2 cellular contexts compared by ENCODE assay signal in genomic region chr2:28697602-28698149, GRCh38.
TF ChIP-seq lines count a peak whose summit lies in the region.

No MANE protein-coding gene starts in this region.

TF ChIP-seq in HepG2, 621 proteins besides CTCF, POLR2A, EP300 and RAD21:
- no peak for TF ChIP-seq RFXAP (CRISPR knock-in tag; IDR thresholded peaks at IDR 0.05; ENCODE audit: borderline replicate concordance)
- peak; percentile 56; the same call in 1 of the 2 replicates for TF ChIP-seq CEBPB (IDR thresholded peaks at IDR 0.05; ENCODE audit: borderline replicate concordance, low read depth, low read length)
- TF ChIP-seq HNRNPLL (IDR thresholded peaks at IDR 0.05; ENCODE audit: low read depth, low read length, poor library complexity, severe bottlenecking): no peak
- TF ChIP-seq HMG20B (CRISPR knock-in tag; conservative IDR thresholded peaks at IDR 0.05): no peak
- TF ChIP-seq TBX2 (CRISPR knock-in tag; IDR thresholded peaks at IDR 0.05; ENCODE audit: borderline replicate concordance): no peak

TF ChIP-seq in K562, 482 proteins besides CTCF, POLR2A, EP300 and RAD21:
- peak; percentile 49; the same call in 1 of the 2 replicates for TF ChIP-seq CEBPB (tag; IDR thresholded peaks at IDR 0.05)
- no peak for TF ChIP-seq CEBPG (CRISPR knock-in tag; IDR thresholded peaks at IDR 0.05)
- peak in 1 of 2 experiments; percentile 53; a peak in 2 of 4 replicates for TF ChIP-seq CEBPG (tag; conservative IDR thresholded peaks at IDR 0.05 in 1 of 2, IDR thresholded peaks at IDR 0.05 in 1 of 2)
- TF ChIP-seq XRCC5 (IDR thresholded peaks at IDR 0.05; ENCODE audit: low read depth, low read length): no peak
